ENCODE assay signal across 25 cellular contexts in genomic region chr10:45080321-45080720, GRCh38.
"Had no signal": no experiment of that assay in that cellular context is flagged by ENCODE, and none has a peak within 500 bp of the region (broad histone marks: within the 10 kb centered on the region; RNA-seq: fewer than 3 reads in every experiment).

No MANE protein-coding gene starts in this region.

- H3K27me3 ChIP-seq: esophagus muscularis mucosa, suprapubic skin, tibial artery, upper lobe of right lung, vagina had no signal

- FAIRE-seq: colon, frontal cortex, keratinocyte, pancreas had no signal

- DNase-seq: cerebellar nuclear complex; dorsolateral prefrontal cortex; effector CD4-positive, alpha-beta T cell; natural killer cell; occipital lobe; pancreas; retina; stimulated activated CD4-positive, alpha-beta T cell treated with anti-CD3 and anti-CD28 coated beads, Interleukin-12 subunit alpha, Interleukin-12 subunit beta, amount 100 ng/mL, for 4 hours; stimulated activated CD4-positive, alpha-beta T cell treated with anti-CD3 and anti-CD28 coated beads, Interleukin-1b, Interleukin-23, amount 100 ng/mL, for 48 hours; stimulated activated CD4-positive, alpha-beta T cell treated with anti-CD3 and anti-CD28 coated beads, Interleukin-4, amount 100 ng/mL, for 1 hour; stimulated activated CD8-positive, alpha-beta memory T cell treated with anti-CD3 and anti-CD28 coated beads, Interleukin-4, amount 100 ng/mL, for 48 hours; stimulated activated naive CD4-positive, alpha-beta T cell; stimulated activated naive CD8-positive, alpha-beta T cell treated with anti-CD3 and anti-CD28 coated beads, Interleukin-15, amount 100 ng/mL, for 72 hours; tibial artery; upper lobe of right lung had no signal

- H3K9me3 ChIP-seq: pancreas, tibial artery, vagina had no signal

- H3K4me2 ChIP-seq: smooth muscle cell had no signal

- ATAC-seq: left lobe of liver; natural killer cell; pancreas; sciatic nerve; stimulated activated naive CD8-positive, alpha-beta T cell treated with anti-CD3 and anti-CD28 coated beads, Interleukin-15, amount 100 ng/mL, for 72 hours; upper lobe of right lung had no signal

- H3K4me1 ChIP-seq: esophagus muscularis mucosa, pancreas, suprapubic skin, upper lobe of right lung, vagina had no signal

- H3K27ac ChIP-seq: dorsolateral prefrontal cortex, esophagus muscularis mucosa, pancreas, suprapubic skin, tibial artery, upper lobe of right lung, vagina had no signal

- H3K36me3 ChIP-seq: esophagus muscularis mucosa, pancreas, suprapubic skin, tibial artery, upper lobe of right lung, vagina had no signal

- H3K4me3 ChIP-seq: dorsolateral prefrontal cortex, esophagus muscularis mucosa, lung, pancreas, smooth muscle cell, suprapubic skin, tibial artery, upper lobe of right lung, vagina had no signal
